34 cellular contexts compared by ENCODE assay signal in the genomic region with DNA sequence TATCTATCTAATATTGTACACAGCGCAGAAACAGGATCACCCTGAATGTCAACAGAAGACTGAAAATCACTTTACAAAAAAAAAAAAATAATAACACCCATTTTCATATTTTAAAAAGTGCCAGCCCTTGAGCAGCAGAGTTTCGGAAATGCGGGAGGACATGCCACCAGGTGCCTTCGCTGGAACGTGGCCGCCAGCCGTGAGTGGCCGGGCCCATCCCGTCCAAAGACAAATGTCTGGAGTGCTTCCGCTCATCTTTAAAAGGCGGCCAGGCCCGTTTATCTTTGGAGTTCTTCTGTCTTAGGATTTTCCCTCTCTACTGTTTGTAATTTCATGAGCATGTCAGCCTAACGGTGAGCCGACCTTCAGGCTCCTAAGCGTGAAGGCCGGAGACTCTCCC. TPM values are rescaled to one million over a fixed set of nuclear protein-coding genes. Genes with fewer than 3 reads are reported as not detected.
"Had no signal": no experiment of that assay in that cellular context is flagged by ENCODE, and none has a peak within 500 bp of the region (broad histone marks: within the 10 kb centered on the region; RNA-seq: fewer than 3 reads in every experiment).

No MANE protein-coding gene starts in this region.

- H3K9me3 ChIP-seq: MG63, Peyer's patch had no signal

- H3K36me3 Mint-ChIP-seq: activated naive CD8-positive, alpha-beta T cell treated with anti-CD3 and anti-CD28 coated beads for 36 hours had no signal

- H3K27ac ChIP-seq: brain microvascular endothelial cell, Peyer's patch had no signal

- DNase-seq: activated CD4-positive, alpha-beta T cell treated with anti-CD3 and anti-CD28 coated beads, Interleukin-2, amount 10 ng/mL, durations not matched to agents 24 days and 14 days; activated CD4-positive, alpha-beta T cell treated with anti-CD3 and anti-CD28 coated beads, Interleukin-2, amount 50 U/mL, for 4 hours; activated CD8-positive, alpha-beta T cell treated with anti-CD3 and anti-CD28 coated beads for 36 hours; activated naive CD4-positive, alpha-beta T cell; activated naive CD4-positive, alpha-beta T cell treated with anti-CD3 and anti-CD28 coated beads, Interleukin-2, amount 50 U/mL, for 16 hours; activated naive CD8-positive, alpha-beta T cell treated with anti-CD3 and anti-CD28 coated beads for 36 hours; activated T-cell treated with anti-CD3 and anti-CD28 coated beads for 4 hours; activated T-cell treated with anti-CD3 and anti-CD28 coated beads, Interleukin-2, amount 50 U/mL, for 4 hours; amniotic stem cell; aorta; brain microvascular endothelial cell; Kasumi-1; KG1; MG63; NCI-H1048; NCI-H1105 treated with DMSO at 0.1 percent for 48 hours; NCI-H1436; NCI-H1694; NCI-H2029; NCI-H510A; NCI-H526; NCI-H748 treated with DMSO at 0.1 percent for 48 hours; NK-92 treated with Interleukin-12 subunit alpha and Interleukin-12 subunit beta, amount 100 ng/mL, for 24 hours; PC-3; Peyer's patch; RPMI8226; SIG-M5 had no signal

- H3K4me3 Mint-ChIP-seq: activated CD4-positive, alpha-beta T cell treated with anti-CD3 and anti-CD28 coated beads, Interleukin-2, amount 10 ng/mL, durations not matched to agents 24 days and 14 days; activated CD8-positive, alpha-beta T cell treated with anti-CD3 and anti-CD28 coated beads for 36 hours; activated naive CD8-positive, alpha-beta T cell treated with anti-CD3 and anti-CD28 coated beads for 36 hours; activated T-cell treated with anti-CD3 and anti-CD28 coated beads, Interleukin-2, amount 50 U/mL, for 4 hours; activated T-helper 1 cell treated with anti-CD3 and anti-CD28 coated beads, Interleukin-12 subunit alpha, Interleukin-12 subunit beta, Interleukin-2, Interleukin-4 antibody, amounts not matched to agents 30 ng/mL and 10 ng/mL and 1 ng/mL, durations not matched to agents 14 hours and 24 hours and 36 hours; central memory CD8-positive, alpha-beta T cell; T-helper 2 cell treated with Interferon-gamma antibody and Interleukin-4, amounts not matched to agents 5 μg/mL and 100 μg/mL, for 36 hours had no signal

- H3K27ac Mint-ChIP-seq: activated CD4-positive, alpha-beta T cell treated with anti-CD3 and anti-CD28 coated beads, Interleukin-2, amount 10 ng/mL, durations not matched to agents 24 days and 14 days; activated CD8-positive, alpha-beta T cell treated with anti-CD3 and anti-CD28 coated beads for 36 hours; activated naive CD8-positive, alpha-beta T cell treated with anti-CD3 and anti-CD28 coated beads for 36 hours; activated T-helper 1 cell treated with anti-CD3 and anti-CD28 coated beads, Interleukin-12 subunit alpha, Interleukin-12 subunit beta, Interleukin-2, Interleukin-4 antibody, amounts not matched to agents 30 ng/mL and 10 ng/mL and 1 ng/mL, durations not matched to agents 14 hours and 24 hours and 36 hours; T-helper 2 cell treated with Interferon-gamma antibody and Interleukin-4, amounts not matched to agents 5 μg/mL and 100 μg/mL, for 36 hours had no signal

- ATAC-seq: activated CD8-positive, alpha-beta T cell treated with anti-CD3 and anti-CD28 coated beads for 36 hours; activated T-cell treated with anti-CD3 and anti-CD28 coated beads, Interleukin-2, amount 50 U/mL, for 4 hours; PC-3; Right ventricle myocardium inferior had no signal

- H3K27me3 ChIP-seq: brain microvascular endothelial cell, MG63, Peyer's patch had no signal

- H3K4me1 Mint-ChIP-seq: activated CD4-positive, alpha-beta T cell treated with anti-CD3 and anti-CD28 coated beads, Interleukin-2, amount 10 ng/mL, durations not matched to agents 24 days and 14 days; activated naive CD8-positive, alpha-beta T cell treated with anti-CD3 and anti-CD28 coated beads for 36 hours; central memory CD8-positive, alpha-beta T cell had no signal

- H3K36me3 ChIP-seq: brain microvascular endothelial cell, MG63, Peyer's patch had no signal

- H3K4me3 ChIP-seq: MG63, Peyer's patch had no signal

- H3K4me1 ChIP-seq: Peyer's patch had no signal

- H3K9me3 Mint-ChIP-seq: activated CD8-positive, alpha-beta T cell treated with anti-CD3 and anti-CD28 coated beads for 36 hours; activated naive CD8-positive, alpha-beta T cell treated with anti-CD3 and anti-CD28 coated beads for 36 hours; activated T-cell treated with anti-CD3 and anti-CD28 coated beads, Interleukin-2, amount 50 U/mL, for 4 hours; activated T-helper 1 cell treated with anti-CD3 and anti-CD28 coated beads, Interleukin-12 subunit alpha, Interleukin-12 subunit beta, Interleukin-2, Interleukin-4 antibody, amounts not matched to agents 30 ng/mL and 10 ng/mL and 1 ng/mL, durations not matched to agents 14 hours and 24 hours and 36 hours; central memory CD8-positive, alpha-beta T cell; T-helper 2 cell treated with Interferon-gamma antibody and Interleukin-4, amounts not matched to agents 5 μg/mL and 100 μg/mL, for 36 hours had no signal

RNA-seq across cellular contexts. Expression of gene LRTM2, which starts 43.5 kb away (rescaled TPM):
- total RNA-seq: activated CD8-positive, alpha-beta memory T cell treated with anti-CD3 and anti-CD28 coated beads for 36 hours; activated CD8-positive, alpha-beta T cell treated with anti-CD3 and anti-CD28 coated beads for 36 hours; activated naive CD8-positive, alpha-beta T cell treated with anti-CD3 and anti-CD28 coated beads for 36 hours; activated T-helper 1 cell treated with anti-CD3 and anti-CD28 coated beads, Interleukin-12 subunit alpha, Interleukin-12 subunit beta, Interleukin-2, Interleukin-4 antibody, amounts not matched to agents 30 ng/mL and 10 ng/mL and 1 ng/mL, durations not matched to agents 14 hours and 24 hours and 36 hours; aorta; PC-3; Peyer's patch; Right ventricle myocardium inferior; SK-MEL-5; T-helper 1 cell treated with Interleukin-12 subunit alpha and Interleukin-12 subunit beta and Interleukin-4 antibody, amounts not matched to agents 30 ng/mL and 1 ng/mL, for 36 hours had no signal
- polyA plus RNA-seq: aorta had no signal

RNA-seq across cellular contexts. Expression of gene CACNA2D4, which starts 54.6 kb away (rescaled TPM):
- total RNA-seq: PC-3, SK-MEL-5 had no signal
